In the genomic region with DNA sequence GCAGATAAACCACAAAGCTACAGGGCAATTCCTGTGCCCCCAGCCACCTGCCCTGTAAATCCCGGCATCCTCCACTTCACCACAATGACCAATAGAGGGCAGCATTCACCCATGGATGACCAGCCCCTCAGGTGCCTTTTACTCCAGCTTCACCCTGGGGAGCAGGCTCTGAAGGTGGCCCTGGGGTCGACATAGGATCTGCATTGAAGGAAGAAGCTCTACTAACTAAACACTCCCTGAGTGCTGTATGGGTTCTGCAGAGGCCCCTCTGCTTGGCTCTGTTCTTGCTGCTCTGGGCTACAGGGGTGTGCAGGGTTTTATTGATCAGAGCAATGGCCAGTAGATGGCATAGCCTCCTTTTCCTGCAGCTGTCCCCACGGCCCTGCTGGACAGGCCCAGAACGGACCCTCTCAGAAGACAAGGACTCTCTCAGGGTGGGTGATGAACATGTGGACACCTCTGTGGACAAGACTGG, we compare ENCODE assay signal across 1 cellular context.
TF ChIP-seq lines count a peak whose summit lies in the region.

No MANE protein-coding gene starts in this region.

TF ChIP-seq in HepG2, 621 proteins besides CTCF, POLR2A, EP300 and RAD21 (continued from another document and continues in another):
- TF ChIP-seq, protein P1, sequence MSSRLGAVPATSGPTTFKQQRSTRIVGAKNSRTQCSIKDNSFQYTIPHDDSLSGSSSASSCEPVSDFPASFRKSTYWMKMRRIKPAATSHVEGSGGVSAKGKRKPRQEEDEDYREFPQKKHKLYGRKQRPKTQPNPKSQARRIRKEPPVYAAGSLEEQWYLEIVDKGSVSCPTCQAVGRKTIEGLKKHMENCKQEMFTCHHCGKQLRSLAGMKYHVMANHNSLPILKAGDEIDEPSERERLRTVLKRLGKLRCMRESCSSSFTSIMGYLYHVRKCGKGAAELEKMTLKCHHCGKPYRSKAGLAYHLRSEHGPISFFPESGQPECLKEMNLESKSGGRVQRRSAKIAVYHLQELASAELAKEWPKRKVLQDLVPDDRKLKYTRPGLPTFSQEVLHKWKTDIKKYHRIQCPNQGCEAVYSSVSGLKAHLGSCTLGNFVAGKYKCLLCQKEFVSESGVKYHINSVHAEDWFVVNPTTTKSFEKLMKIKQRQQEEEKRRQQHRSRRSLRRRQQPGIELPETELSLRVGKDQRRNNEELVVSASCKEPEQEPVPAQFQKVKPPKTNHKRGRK (CRISPR knock-in tag; IDR thresholded peaks at IDR 0.05), result no peak
- TF ChIP-seq, protein P2, sequence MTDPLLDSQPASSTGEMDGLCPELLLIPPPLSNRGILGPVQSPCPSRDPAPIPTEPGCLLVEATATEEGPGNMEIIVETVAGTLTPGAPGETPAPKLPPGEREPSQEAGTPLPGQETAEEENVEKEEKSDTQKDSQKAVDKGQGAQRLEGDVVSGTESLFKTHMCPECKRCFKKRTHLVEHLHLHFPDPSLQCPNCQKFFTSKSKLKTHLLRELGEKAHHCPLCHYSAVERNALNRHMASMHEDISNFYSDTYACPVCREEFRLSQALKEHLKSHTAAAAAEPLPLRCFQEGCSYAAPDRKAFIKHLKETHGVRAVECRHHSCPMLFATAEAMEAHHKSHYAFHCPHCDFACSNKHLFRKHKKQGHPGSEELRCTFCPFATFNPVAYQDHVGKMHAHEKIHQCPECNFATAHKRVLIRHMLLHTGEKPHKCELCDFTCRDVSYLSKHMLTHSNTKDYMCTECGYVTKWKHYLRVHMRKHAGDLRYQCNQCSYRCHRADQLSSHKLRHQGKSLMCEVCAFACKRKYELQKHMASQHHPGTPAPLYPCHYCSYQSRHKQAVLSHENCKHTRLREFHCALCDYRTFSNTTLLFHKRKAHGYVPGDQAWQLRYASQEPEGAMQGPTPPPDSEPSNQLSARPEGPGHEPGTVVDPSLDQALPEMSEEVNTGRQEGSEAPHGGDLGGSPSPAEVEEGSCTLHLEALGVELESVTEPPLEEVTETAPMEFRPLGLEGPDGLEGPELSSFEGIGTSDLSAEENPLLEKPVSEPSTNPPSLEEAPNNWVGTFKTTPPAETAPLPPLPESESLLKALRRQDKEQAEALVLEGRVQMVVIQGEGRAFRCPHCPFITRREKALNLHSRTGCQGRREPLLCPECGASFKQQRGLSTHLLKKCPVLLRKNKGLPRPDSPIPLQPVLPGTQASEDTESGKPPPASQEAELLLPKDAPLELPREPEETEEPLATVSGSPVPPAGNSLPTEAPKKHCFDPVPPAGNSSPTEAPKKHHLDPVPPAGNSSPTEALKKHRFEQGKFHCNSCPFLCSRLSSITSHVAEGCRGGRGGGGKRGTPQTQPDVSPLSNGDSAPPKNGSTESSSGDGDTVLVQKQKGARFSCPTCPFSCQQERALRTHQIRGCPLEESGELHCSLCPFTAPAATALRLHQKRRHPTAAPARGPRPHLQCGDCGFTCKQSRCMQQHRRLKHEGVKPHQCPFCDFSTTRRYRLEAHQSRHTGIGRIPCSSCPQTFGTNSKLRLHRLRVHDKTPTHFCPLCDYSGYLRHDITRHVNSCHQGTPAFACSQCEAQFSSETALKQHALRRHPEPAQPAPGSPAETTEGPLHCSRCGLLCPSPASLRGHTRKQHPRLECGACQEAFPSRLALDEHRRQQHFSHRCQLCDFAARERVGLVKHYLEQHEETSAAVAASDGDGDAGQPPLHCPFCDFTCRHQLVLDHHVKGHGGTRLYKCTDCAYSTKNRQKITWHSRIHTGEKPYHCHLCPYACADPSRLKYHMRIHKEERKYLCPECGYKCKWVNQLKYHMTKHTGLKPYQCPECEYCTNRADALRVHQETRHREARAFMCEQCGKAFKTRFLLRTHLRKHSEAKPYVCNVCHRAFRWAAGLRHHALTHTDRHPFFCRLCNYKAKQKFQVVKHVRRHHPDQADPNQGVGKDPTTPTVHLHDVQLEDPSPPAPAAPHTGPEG (CRISPR knock-in tag; IDR thresholded peaks at IDR 0.05), result no peak
- no peak for TF ChIP-seq U2AF1 (optimal IDR thresholded peaks at IDR 0.05; ENCODE audit: low read depth, low read length)
- TF ChIP-seq FOXM1 (CRISPR knock-in tag; IDR thresholded peaks at IDR 0.05), result no peak
- no peak for TF ChIP-seq NFRKB (IDR thresholded peaks at IDR 0.05)
- TF ChIP-seq, protein P3, sequence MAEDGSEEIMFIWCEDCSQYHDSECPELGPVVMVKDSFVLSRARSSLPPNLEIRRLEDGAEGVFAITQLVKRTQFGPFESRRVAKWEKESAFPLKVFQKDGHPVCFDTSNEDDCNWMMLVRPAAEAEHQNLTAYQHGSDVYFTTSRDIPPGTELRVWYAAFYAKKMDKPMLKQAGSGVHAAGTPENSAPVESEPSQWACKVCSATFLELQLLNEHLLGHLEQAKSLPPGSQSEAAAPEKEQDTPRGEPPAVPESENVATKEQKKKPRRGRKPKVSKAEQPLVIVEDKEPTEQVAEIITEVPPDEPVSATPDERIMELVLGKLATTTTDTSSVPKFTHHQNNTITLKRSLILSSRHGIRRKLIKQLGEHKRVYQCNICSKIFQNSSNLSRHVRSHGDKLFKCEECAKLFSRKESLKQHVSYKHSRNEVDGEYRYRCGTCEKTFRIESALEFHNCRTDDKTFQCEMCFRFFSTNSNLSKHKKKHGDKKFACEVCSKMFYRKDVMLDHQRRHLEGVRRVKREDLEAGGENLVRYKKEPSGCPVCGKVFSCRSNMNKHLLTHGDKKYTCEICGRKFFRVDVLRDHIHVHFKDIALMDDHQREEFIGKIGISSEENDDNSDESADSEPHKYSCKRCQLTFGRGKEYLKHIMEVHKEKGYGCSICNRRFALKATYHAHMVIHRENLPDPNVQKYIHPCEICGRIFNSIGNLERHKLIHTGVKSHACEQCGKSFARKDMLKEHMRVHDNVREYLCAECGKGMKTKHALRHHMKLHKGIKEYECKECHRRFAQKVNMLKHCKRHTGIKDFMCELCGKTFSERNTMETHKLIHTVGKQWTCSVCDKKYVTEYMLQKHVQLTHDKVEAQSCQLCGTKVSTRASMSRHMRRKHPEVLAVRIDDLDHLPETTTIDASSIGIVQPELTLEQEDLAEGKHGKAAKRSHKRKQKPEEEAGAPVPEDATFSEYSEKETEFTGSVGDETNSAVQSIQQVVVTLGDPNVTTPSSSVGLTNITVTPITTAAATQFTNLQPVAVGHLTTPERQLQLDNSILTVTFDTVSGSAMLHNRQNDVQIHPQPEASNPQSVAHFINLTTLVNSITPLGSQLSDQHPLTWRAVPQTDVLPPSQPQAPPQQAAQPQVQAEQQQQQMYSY (CRISPR knock-in tag; IDR thresholded peaks at IDR 0.05), result no peak
- no peak for TF ChIP-seq ZNF496 (CRISPR knock-in tag; IDR thresholded peaks at IDR 0.05; ENCODE audit: insufficient replicate concordance)
- TF ChIP-seq, protein P4, sequence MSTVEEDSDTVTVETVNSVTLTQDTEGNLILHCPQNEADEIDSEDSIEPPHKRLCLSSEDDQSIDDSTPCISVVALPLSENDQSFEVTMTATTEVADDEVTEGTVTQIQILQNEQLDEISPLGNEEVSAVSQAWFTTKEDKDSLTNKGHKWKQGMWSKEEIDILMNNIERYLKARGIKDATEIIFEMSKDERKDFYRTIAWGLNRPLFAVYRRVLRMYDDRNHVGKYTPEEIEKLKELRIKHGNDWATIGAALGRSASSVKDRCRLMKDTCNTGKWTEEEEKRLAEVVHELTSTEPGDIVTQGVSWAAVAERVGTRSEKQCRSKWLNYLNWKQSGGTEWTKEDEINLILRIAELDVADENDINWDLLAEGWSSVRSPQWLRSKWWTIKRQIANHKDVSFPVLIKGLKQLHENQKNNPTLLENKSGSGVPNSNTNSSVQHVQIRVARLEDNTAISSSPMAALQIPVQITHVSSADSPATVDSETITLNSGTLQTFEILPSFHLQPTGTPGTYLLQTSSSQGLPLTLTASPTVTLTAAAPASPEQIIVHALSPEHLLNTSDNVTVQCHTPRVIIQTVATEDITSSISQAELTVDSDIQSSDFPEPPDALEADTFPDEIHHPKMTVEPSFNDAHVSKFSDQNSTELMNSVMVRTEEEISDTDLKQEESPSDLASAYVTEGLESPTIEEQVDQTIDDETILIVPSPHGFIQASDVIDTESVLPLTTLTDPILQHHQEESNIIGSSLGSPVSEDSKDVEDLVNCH (CRISPR knock-in tag; IDR thresholded peaks at IDR 0.05), result no peak
- no peak for TF ChIP-seq RBFOX2 (IDR thresholded peaks at IDR 0.05; ENCODE audit: low read depth, low read length)
- TF ChIP-seq JUNB (CRISPR knock-in tag; IDR thresholded peaks at IDR 0.05; ENCODE audit: borderline replicate concordance), result no peak
- no peak for TF ChIP-seq ZNF713 (CRISPR knock-in tag; IDR thresholded peaks at IDR 0.05)
- TF ChIP-seq TBL1XR1 (IDR thresholded peaks at IDR 0.05; ENCODE audit: borderline replicate concordance, low read length, partially characterized antibody), result no peak
- no peak for TF ChIP-seq MAFK (conservative IDR thresholded peaks at IDR 0.05 in 1 of 2, IDR thresholded peaks at IDR 0.05 in 1 of 2; ENCODE audit: low read length in 2 of 2)
- TF ChIP-seq, protein P5, sequence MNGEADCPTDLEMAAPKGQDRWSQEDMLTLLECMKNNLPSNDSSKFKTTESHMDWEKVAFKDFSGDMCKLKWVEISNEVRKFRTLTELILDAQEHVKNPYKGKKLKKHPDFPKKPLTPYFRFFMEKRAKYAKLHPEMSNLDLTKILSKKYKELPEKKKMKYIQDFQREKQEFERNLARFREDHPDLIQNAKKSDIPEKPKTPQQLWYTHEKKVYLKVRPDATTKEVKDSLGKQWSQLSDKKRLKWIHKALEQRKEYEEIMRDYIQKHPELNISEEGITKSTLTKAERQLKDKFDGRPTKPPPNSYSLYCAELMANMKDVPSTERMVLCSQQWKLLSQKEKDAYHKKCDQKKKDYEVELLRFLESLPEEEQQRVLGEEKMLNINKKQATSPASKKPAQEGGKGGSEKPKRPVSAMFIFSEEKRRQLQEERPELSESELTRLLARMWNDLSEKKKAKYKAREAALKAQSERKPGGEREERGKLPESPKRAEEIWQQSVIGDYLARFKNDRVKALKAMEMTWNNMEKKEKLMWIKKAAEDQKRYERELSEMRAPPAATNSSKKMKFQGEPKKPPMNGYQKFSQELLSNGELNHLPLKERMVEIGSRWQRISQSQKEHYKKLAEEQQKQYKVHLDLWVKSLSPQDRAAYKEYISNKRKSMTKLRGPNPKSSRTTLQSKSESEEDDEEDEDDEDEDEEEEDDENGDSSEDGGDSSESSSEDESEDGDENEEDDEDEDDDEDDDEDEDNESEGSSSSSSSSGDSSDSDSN (CRISPR knock-in tag; IDR thresholded peaks at IDR 0.05), result no peak; the same call in 1 of the 2 replicates
- no peak for TF ChIP-seq PAX8 (CRISPR knock-in tag; IDR thresholded peaks at IDR 0.05; ENCODE audit: borderline replicate concordance)
- TF ChIP-seq EEA1 (CRISPR knock-in tag; IDR thresholded peaks at IDR 0.05; ENCODE audit: borderline replicate concordance), result no peak
- TF ChIP-seq ZBTB8A (CRISPR knock-in tag; IDR thresholded peaks at IDR 0.05; ENCODE audit: borderline replicate concordance, low read depth), result no peak
- TF ChIP-seq SMAD1 (CRISPR knock-in tag; IDR thresholded peaks at IDR 0.05; ENCODE audit: borderline replicate concordance, low read depth), result no peak
- TF ChIP-seq, protein P6, sequence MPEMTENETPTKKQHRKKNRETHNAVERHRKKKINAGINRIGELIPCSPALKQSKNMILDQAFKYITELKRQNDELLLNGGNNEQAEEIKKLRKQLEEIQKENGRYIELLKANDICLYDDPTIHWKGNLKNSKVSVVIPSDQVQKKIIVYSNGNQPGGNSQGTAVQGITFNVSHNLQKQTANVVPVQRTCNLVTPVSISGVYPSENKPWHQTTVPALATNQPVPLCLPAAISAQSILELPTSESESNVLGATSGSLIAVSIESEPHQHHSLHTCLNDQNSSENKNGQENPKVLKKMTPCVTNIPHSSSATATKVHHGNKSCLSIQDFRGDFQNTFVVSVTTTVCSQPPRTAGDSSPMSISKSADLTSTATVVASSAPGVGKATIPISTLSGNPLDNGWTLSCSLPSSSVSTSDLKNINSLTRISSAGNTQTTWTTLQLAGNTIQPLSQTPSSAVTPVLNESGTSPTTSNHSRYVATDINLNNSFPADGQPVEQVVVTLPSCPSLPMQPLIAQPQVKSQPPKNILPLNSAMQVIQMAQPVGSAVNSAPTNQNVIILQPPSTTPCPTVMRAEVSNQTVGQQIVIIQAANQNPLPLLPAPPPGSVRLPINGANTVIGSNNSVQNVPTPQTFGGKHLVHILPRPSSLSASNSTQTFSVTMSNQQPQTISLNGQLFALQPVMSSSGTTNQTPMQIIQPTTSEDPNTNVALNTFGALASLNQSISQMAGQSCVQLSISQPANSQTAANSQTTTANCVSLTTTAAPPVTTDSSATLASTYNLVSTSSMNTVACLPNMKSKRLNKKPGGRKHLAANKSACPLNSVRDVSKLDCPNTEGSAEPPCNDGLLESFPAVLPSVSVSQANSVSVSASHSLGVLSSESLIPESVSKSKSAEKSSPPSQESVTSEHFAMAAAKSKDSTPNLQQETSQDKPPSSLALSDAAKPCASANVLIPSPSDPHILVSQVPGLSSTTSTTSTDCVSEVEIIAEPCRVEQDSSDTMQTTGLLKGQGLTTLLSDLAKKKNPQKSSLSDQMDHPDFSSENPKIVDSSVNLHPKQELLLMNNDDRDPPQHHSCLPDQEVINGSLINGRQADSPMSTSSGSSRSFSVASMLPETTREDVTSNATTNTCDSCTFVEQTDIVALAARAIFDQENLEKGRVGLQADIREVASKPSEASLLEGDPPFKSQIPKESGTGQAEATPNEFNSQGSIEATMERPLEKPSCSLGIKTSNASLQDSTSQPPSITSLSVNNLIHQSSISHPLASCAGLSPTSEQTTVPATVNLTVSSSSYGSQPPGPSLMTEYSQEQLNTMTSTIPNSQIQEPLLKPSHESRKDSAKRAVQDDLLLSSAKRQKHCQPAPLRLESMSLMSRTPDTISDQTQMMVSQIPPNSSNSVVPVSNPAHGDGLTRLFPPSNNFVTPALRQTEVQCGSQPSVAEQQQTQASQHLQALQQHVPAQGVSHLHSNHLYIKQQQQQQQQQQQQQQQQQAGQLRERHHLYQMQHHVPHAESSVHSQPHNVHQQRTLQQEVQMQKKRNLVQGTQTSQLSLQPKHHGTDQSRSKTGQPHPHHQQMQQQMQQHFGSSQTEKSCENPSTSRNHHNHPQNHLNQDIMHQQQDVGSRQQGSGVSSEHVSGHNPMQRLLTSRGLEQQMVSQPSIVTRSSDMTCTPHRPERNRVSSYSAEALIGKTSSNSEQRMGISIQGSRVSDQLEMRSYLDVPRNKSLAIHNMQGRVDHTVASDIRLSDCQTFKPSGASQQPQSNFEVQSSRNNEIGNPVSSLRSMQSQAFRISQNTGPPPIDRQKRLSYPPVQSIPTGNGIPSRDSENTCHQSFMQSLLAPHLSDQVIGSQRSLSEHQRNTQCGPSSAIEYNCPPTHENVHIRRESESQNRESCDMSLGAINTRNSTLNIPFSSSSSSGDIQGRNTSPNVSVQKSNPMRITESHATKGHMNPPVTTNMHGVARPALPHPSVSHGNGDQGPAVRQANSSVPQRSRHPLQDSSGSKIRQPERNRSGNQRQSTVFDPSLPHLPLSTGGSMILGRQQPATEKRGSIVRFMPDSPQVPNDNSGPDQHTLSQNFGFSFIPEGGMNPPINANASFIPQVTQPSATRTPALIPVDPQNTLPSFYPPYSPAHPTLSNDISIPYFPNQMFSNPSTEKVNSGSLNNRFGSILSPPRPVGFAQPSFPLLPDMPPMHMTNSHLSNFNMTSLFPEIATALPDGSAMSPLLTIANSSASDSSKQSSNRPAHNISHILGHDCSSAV (CRISPR knock-in tag; IDR thresholded peaks at IDR 0.05; ENCODE audit: borderline replicate concordance), result no peak
- TF ChIP-seq ZNF260 (CRISPR knock-in tag; IDR thresholded peaks at IDR 0.05; ENCODE audit: borderline replicate concordance, low read depth), result no peak
- no peak for TF ChIP-seq SMYD3 (CRISPR knock-in tag; IDR thresholded peaks at IDR 0.05)
- no peak for TF ChIP-seq ZBTB21 (CRISPR knock-in tag; IDR thresholded peaks at IDR 0.05)
- no peak for TF ChIP-seq ZNF883 (CRISPR knock-in tag; IDR thresholded peaks at IDR 0.05; ENCODE audit: not compliant biosample characterization)
- TF ChIP-seq FLYWCH1 (CRISPR knock-in tag; IDR thresholded peaks at IDR 0.05), result no peak
- no peak for TF ChIP-seq JARID2 (CRISPR knock-in tag; IDR thresholded peaks at IDR 0.05; ENCODE audit: insufficient replicate concordance)
- TF ChIP-seq ZNF567 (CRISPR knock-in tag; IDR thresholded peaks at IDR 0.05; ENCODE audit: borderline replicate concordance), result no peak
